24 cellular contexts compared by ENCODE assay signal in the genomic region with DNA sequence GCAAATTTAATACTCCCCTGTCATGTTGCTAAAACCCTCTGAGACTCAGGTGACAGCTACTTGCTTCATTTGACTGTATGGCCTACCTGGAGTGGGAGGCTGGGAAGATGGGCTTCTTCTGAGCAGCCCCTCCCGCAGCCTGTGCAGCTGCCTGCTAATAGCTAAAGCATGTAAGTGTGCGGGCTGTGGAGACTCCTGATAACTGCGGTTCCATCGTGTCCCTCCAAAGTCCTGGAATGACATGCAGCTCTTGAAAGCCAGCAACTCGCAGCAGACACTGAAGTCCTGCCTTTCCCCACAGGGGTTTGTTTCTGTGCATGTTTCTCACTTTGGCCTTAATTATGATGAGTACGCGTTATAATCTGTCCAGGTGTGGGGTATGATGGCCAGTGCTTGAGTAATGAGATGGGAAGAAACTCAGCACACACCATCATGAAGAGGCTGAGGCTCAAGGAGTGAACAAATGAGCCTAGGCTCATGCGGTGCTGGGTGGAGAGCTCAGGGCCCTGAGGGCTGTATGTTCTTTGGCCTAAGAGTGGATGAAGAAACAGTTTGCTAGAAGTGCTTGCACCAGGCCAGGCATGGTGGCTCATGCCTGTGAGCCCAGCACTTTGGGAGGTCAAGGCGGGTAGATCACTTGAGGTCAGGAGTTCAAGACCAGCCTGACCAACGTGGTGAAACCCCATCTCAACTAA.
"Had no signal": no experiment of that assay in that cellular context is flagged by ENCODE, and none has a peak within 500 bp of the region (broad histone marks: within the 10 kb centered on the region; RNA-seq: fewer than 3 reads in every experiment).

No MANE protein-coding gene starts in this region.

- DNase-seq: activated CD4-positive, alpha-beta T cell treated with anti-CD3 and anti-CD28 coated beads, Interleukin-2, amount 10 ng/mL, durations not matched to agents 24 days and 14 days; activated CD4-positive, alpha-beta T cell treated with anti-CD3 and anti-CD28 coated beads, Interleukin-2, amount 50 U/mL, for 4 hours; activated CD8-positive, alpha-beta T cell treated with anti-CD3 and anti-CD28 coated beads for 36 hours; activated gamma-delta T cell treated with Interleukin-2 at 50 U/mL for 16 hours; activated naive CD4-positive, alpha-beta T cell treated with anti-CD3 and anti-CD28 coated beads for 36 hours; activated naive CD8-positive, alpha-beta T cell treated with anti-CD3 and anti-CD28 coated beads for 36 hours; activated T-cell treated with anti-CD3 and anti-CD28 coated beads, Interleukin-2, amount 50 U/mL, for 1 hour; activated T-cell treated with anti-CD3 and anti-CD28 coated beads, Interleukin-2, amount 50 U/mL, for 72 hours; amniotic stem cell; aorta; central memory CD4-positive, alpha-beta T cell; NCI-H1105; NCI-H1417 treated with DMSO at 0.1 percent for 48 hours; NCI-H1930; NCI-H2081 treated with DMSO at 0.1 percent for 48 hours; NCI-H345; NCI-H524 treated with DMSO at 0.1 percent for 48 hours; SHP77; SJCRH30 had no signal

- H3K36me3 ChIP-seq: brain microvascular endothelial cell, SJCRH30 had no signal

- H3K4me3 ChIP-seq: SJCRH30, SK-N-MC had no signal

- H3K4me3 Mint-ChIP-seq: activated CD4-positive, alpha-beta T cell treated with anti-CD3 and anti-CD28 coated beads, Interleukin-2, amount 10 ng/mL, durations not matched to agents 24 days and 14 days; activated CD8-positive, alpha-beta T cell treated with anti-CD3 and anti-CD28 coated beads for 36 hours; activated naive CD4-positive, alpha-beta T cell treated with anti-CD3 and anti-CD28 coated beads for 36 hours; activated naive CD8-positive, alpha-beta T cell treated with anti-CD3 and anti-CD28 coated beads for 36 hours; activated T-cell treated with anti-CD3 and anti-CD28 coated beads, Interleukin-2, amount 50 U/mL, for 72 hours had no signal

- H3K4me1 ChIP-seq: SJCRH30 had no signal

- H3K27ac Mint-ChIP-seq: activated CD4-positive, alpha-beta T cell treated with anti-CD3 and anti-CD28 coated beads, Interleukin-2, amount 10 ng/mL, durations not matched to agents 24 days and 14 days; activated CD8-positive, alpha-beta T cell treated with anti-CD3 and anti-CD28 coated beads for 36 hours; activated naive CD4-positive, alpha-beta T cell treated with anti-CD3 and anti-CD28 coated beads for 36 hours; activated naive CD8-positive, alpha-beta T cell treated with anti-CD3 and anti-CD28 coated beads for 36 hours; activated T-cell treated with anti-CD3 and anti-CD28 coated beads, Interleukin-2, amount 50 U/mL, for 72 hours had no signal

- H3K27me3 Mint-ChIP-seq: activated CD4-positive, alpha-beta T cell treated with anti-CD3 and anti-CD28 coated beads, Interleukin-2, amount 10 ng/mL, durations not matched to agents 24 days and 14 days; activated CD8-positive, alpha-beta T cell treated with anti-CD3 and anti-CD28 coated beads for 36 hours; activated naive CD8-positive, alpha-beta T cell treated with anti-CD3 and anti-CD28 coated beads for 36 hours had no signal

- FAIRE-seq: colon, TTC549 had no signal

- H3K9me3 ChIP-seq: SJCRH30 had no signal

- H3K27me3 ChIP-seq: brain microvascular endothelial cell had no signal

- H3K27ac ChIP-seq: brain microvascular endothelial cell, SJCRH30, SK-N-MC had no signal

- H3K9me3 Mint-ChIP-seq: activated CD4-positive, alpha-beta T cell treated with anti-CD3 and anti-CD28 coated beads, Interleukin-2, amount 10 ng/mL, durations not matched to agents 24 days and 14 days; activated CD8-positive, alpha-beta T cell treated with anti-CD3 and anti-CD28 coated beads for 36 hours; activated naive CD4-positive, alpha-beta T cell treated with anti-CD3 and anti-CD28 coated beads for 36 hours; activated naive CD8-positive, alpha-beta T cell treated with anti-CD3 and anti-CD28 coated beads for 36 hours; activated T-cell treated with anti-CD3 and anti-CD28 coated beads, Interleukin-2, amount 50 U/mL, for 72 hours had no signal

- H3K4me1 Mint-ChIP-seq: activated naive CD8-positive, alpha-beta T cell treated with anti-CD3 and anti-CD28 coated beads for 36 hours had no signal

- ATAC-seq: activated CD8-positive, alpha-beta T cell treated with anti-CD3 and anti-CD28 coated beads for 36 hours; activated T-cell treated with anti-CD3 and anti-CD28 coated beads, Interleukin-2, amount 50 U/mL, for 72 hours; Panc1 had no signal
